In genomic region chr12:106118278-106118820, GRCh38 we compare ENCODE assay signal across 1 cellular context.
TF ChIP-seq lines count a peak whose summit lies in the region.

No MANE protein-coding gene starts in this region.

TF ChIP-seq in A549, 52 proteins besides CTCF, POLR2A, EP300 and RAD21 (continued from another document):
- TF ChIP-seq, protein P1, sequence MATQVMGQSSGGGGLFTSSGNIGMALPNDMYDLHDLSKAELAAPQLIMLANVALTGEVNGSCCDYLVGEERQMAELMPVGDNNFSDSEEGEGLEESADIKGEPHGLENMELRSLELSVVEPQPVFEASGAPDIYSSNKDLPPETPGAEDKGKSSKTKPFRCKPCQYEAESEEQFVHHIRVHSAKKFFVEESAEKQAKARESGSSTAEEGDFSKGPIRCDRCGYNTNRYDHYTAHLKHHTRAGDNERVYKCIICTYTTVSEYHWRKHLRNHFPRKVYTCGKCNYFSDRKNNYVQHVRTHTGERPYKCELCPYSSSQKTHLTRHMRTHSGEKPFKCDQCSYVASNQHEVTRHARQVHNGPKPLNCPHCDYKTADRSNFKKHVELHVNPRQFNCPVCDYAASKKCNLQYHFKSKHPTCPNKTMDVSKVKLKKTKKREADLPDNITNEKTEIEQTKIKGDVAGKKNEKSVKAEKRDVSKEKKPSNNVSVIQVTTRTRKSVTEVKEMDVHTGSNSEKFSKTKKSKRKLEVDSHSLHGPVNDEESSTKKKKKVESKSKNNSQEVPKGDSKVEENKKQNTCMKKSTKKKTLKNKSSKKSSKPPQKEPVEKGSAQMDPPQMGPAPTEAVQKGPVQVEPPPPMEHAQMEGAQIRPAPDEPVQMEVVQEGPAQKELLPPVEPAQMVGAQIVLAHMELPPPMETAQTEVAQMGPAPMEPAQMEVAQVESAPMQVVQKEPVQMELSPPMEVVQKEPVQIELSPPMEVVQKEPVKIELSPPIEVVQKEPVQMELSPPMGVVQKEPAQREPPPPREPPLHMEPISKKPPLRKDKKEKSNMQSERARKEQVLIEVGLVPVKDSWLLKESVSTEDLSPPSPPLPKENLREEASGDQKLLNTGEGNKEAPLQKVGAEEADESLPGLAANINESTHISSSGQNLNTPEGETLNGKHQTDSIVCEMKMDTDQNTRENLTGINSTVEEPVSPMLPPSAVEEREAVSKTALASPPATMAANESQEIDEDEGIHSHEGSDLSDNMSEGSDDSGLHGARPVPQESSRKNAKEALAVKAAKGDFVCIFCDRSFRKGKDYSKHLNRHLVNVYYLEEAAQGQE (IDR thresholded peaks at IDR 0.05), result no peak
- TF ChIP-seq RARB (CRISPR knock-in tag; IDR thresholded peaks at IDR 0.05) (no peak), CBX2 (IDR thresholded peaks at IDR 0.05; ENCODE audit: borderline replicate concordance, low read depth) (no peak), GATA3 (IDR thresholded peaks at IDR 0.05; ENCODE audit: borderline replicate concordance) (no peak), HOXA7 (CRISPR knock-in tag; IDR thresholded peaks at IDR 0.05) (no peak), FOXS1 (CRISPR knock-in tag; IDR thresholded peaks at IDR 0.05) (no peak), BHLHE40 (IDR thresholded peaks at IDR 0.05; ENCODE audit: low read depth, low read length) (no peak), KDM5A (IDR thresholded peaks at IDR 0.05) (no peak), HEYL (CRISPR knock-in tag; IDR thresholded peaks at IDR 0.05) (no peak), SREBF2 (IDR thresholded peaks at IDR 0.05) (no peak), CBX8 (IDR thresholded peaks at IDR 0.05) (no peak), ESRRA (IDR thresholded peaks at IDR 0.05; ENCODE audit: borderline replicate concordance, low read length) (no peak), JUNB (IDR thresholded peaks at IDR 0.05) (no peak), TFCP2L1 (CRISPR knock-in tag; IDR thresholded peaks at IDR 0.05) (no peak), RNF2 (IDR thresholded peaks at IDR 0.05; ENCODE audit: borderline replicate concordance, low read depth) (no peak), PHF8 (IDR thresholded peaks at IDR 0.05; ENCODE audit: borderline replicate concordance, low read depth) (no peak)
